In the genomic region with DNA sequence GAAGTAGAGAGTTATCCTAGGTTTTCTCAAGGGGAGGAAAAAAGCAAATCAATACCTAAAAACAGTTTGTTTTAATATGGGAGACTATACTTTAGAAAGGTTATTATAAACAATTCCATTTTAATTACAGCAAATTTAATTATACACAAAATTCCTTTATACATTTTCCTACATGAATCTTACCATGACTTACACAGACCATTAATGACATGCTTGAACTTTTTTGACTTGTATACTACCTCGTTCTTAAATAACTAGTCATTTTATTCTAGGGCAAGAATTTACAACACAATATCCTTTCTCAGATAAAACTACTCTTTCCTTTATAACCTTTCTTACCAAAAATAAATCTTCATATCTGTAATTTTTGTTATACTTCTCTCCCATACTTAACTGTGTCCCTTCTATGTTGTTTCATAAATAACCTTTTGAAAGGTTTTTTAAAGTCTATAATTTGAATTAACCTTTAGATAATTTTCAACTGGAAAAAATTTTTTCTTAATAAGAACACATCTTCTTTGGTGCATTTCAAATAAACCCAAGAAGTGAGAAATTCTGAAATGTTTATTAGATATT, we compare ENCODE assay signal across 18 cellular contexts.
DNase-seq lines count a peak whose midpoint lies in the region; ATAC-seq and TF ChIP-seq lines count a peak whose summit lies in the region.
"Had no signal": no experiment of that assay in that cellular context is flagged by ENCODE, and none has a peak within 500 bp of the region (broad histone marks: within the 10 kb centered on the region; RNA-seq: fewer than 3 reads in every experiment).

No MANE protein-coding gene starts in this region.

- no peaks in the 10 kb centered on the region for H3K79me2 ChIP-seq in OCI-LY7 (ENCODE audit: insufficient read depth, low read depth, low read length)

- H3K4me1 Mint-ChIP-seq in activated naive CD4-positive, alpha-beta T cell treated with anti-CD3 and anti-CD28 coated beads, Interleukin-2, amount 10 ng/mL, durations not matched to agents 7 days and 5 days: no peaks in the 10 kb centered on the region
- H3K4me1 Mint-ChIP-seq in CD8-positive, alpha-beta T cell (ENCODE audit: low read depth): no peaks in the 10 kb centered on the region
- H3K4me1 Mint-ChIP-seq: activated naive CD8-positive, alpha-beta T cell treated with anti-CD3 and anti-CD28 coated beads, Interleukin-2, amount 10 ng/mL, durations not matched to agents 7 days and 5 days; naive thymus-derived CD8-positive, alpha-beta T cell had no signal

- no peak overlapping the region for H3K4me2 ChIP-seq in OCI-LY7 (ENCODE audit: low read length)

- intact Hi-C loops in OCI-LY7 (cut with micrococcal nuclease; ENCODE audit: unreplicated experiment): no loop called here
- intact Hi-C loops in CD8-positive, alpha-beta T cell (cut with DNase I, micrococcal nuclease): no loop called here

- peaks cover 18% of the 10 kb centered on the region; the same call in 1 of the 2 replicates for H3K9me3 ChIP-seq in OCI-LY7 (ENCODE audit: low read length)
- no peaks in the 10 kb centered on the region for H3K9me3 ChIP-seq in CD8-positive, alpha-beta T cell (ENCODE audit: low read length)
- H3K9me3 ChIP-seq: lower lobe of right lung had no signal

- no peak overlapping the region for H2AFZ ChIP-seq in OCI-LY7 (ENCODE audit: low read length)

- H3K9me3 Mint-ChIP-seq in activated naive CD4-positive, alpha-beta T cell treated with anti-CD3 and anti-CD28 coated beads, Interleukin-2, amount 10 ng/mL, durations not matched to agents 7 days and 5 days: peaks cover 9% of the 10 kb centered on the region
- peaks cover 12% of the 10 kb centered on the region for H3K9me3 Mint-ChIP-seq in CD8-positive, alpha-beta T cell

- H3K27me3 ChIP-seq in CD8-positive, alpha-beta T cell (ENCODE audit: insufficient read depth, low read length): no peaks in the 10 kb centered on the region
- H3K27me3 ChIP-seq: SJCRH30 had no signal

- DNase-seq in A172 (ENCODE audit: low spot score): peak; percentile 4
- DNase-seq in EH (ENCODE audit: low read depth): peak; percentile 1
- peak; percentile 42 for DNase-seq in OCI-LY7 (ENCODE audit: low spot score)
- peak; percentile 0 to 8 for DNase-seq in erythroblast (lab: John Stamatoyannopoulos, UW)
- DNase-seq in activated naive CD4-positive, alpha-beta T cell treated with anti-CD3 and anti-CD28 coated beads, Interleukin-2, amount 10 ng/mL, durations not matched to agents 7 days and 5 days: no peak
- no peak for DNase-seq in CD8-positive, alpha-beta T cell
- DNase-seq: activated CD8-positive, alpha-beta T cell treated with anti-CD3 and anti-CD28 coated beads, Interleukin-2, amount 10 ng/mL, durations not matched to agents 7 days and 5 days; activated naive CD8-positive, alpha-beta T cell treated with anti-CD3 and anti-CD28 coated beads, Interleukin-2, amount 10 ng/mL, durations not matched to agents 7 days and 5 days; AML-193; lower lobe of right lung; naive thymus-derived CD8-positive, alpha-beta T cell; NCI-H1436; substantia nigra had no signal

- no peak overlapping the region for H3K4me3 Mint-ChIP-seq in activated naive CD4-positive, alpha-beta T cell treated with anti-CD3 and anti-CD28 coated beads, Interleukin-2, amount 10 ng/mL, durations not matched to agents 7 days and 5 days
- H3K4me3 Mint-ChIP-seq in CD8-positive, alpha-beta T cell: no peak overlapping the region
- H3K4me3 Mint-ChIP-seq: activated CD8-positive, alpha-beta T cell treated with anti-CD3 and anti-CD28 coated beads, Interleukin-2, amount 10 ng/mL, durations not matched to agents 7 days and 5 days; activated naive CD8-positive, alpha-beta T cell treated with anti-CD3 and anti-CD28 coated beads, Interleukin-2, amount 10 ng/mL, durations not matched to agents 7 days and 5 days; activated T-helper 1 cell treated with anti-CD3 and anti-CD28 coated beads, Interleukin-12 subunit alpha, Interleukin-12 subunit beta, Interleukin-2, Interleukin-4 antibody, amounts not matched to agents 30 ng/mL and 10 ng/mL and 1 ng/mL, durations not matched to agents 14 hours and 24 hours and 36 hours; naive thymus-derived CD8-positive, alpha-beta T cell had no signal

- H3K36me3 Mint-ChIP-seq in activated naive CD4-positive, alpha-beta T cell treated with anti-CD3 and anti-CD28 coated beads, Interleukin-2, amount 10 ng/mL, durations not matched to agents 7 days and 5 days: no peaks in the 10 kb centered on the region
- H3K36me3 Mint-ChIP-seq in CD8-positive, alpha-beta T cell: no peaks in the 10 kb centered on the region
- H3K36me3 Mint-ChIP-seq: activated naive CD8-positive, alpha-beta T cell treated with anti-CD3 and anti-CD28 coated beads, Interleukin-2, amount 10 ng/mL, durations not matched to agents 7 days and 5 days; naive thymus-derived CD8-positive, alpha-beta T cell had no signal

- ATAC-seq in HG03354 (IDR thresholded peaks at IDR 0.05; ENCODE audit: poor library complexity, severe bottlenecking, unreplicated experiment) (no peak), HG02970 (IDR thresholded peaks at IDR 0.05; ENCODE audit: low FRiP score, unreplicated experiment) (no peak)
- ATAC-seq in CD8-positive, alpha-beta T cell: no peak
- ATAC-seq: activated CD8-positive, alpha-beta T cell treated with anti-CD3 and anti-CD28 coated beads, Interleukin-2, amount 10 ng/mL, durations not matched to agents 7 days and 5 days; lower lobe of right lung; naive thymus-derived CD8-positive, alpha-beta T cell had no signal

- no peaks in the 10 kb centered on the region for H3K27me3 Mint-ChIP-seq in activated naive CD4-positive, alpha-beta T cell treated with anti-CD3 and anti-CD28 coated beads, Interleukin-2, amount 10 ng/mL, durations not matched to agents 7 days and 5 days
- no peaks in the 10 kb centered on the region for H3K27me3 Mint-ChIP-seq in CD8-positive, alpha-beta T cell (ENCODE audit: low read depth)
- H3K27me3 Mint-ChIP-seq: activated naive CD8-positive, alpha-beta T cell treated with anti-CD3 and anti-CD28 coated beads, Interleukin-2, amount 10 ng/mL, durations not matched to agents 7 days and 5 days; naive thymus-derived CD8-positive, alpha-beta T cell; progenitor cell of endocrine pancreas had no signal

- no peaks in the 10 kb centered on the region for H3K4me1 ChIP-seq in OCI-LY7 (ENCODE audit: insufficient read depth, low read length, poor library complexity, severe bottlenecking)
- H3K4me1 ChIP-seq in CD8-positive, alpha-beta T cell (ENCODE audit: insufficient read depth, low read length): no peaks in the 10 kb centered on the region
- H3K4me1 ChIP-seq: lower lobe of right lung, SJCRH30 had no signal

- H3K9me2 ChIP-seq in OCI-LY7 (ENCODE audit: insufficient read depth, low read length): no peaks in the 10 kb centered on the region

- CTCF ChIA-PET in OCI-LY7 (lab: Charles Lee; ENCODE audit: unreplicated experiment): no interaction called here
- CTCF ChIA-PET in activated naive CD4-positive, alpha-beta T cell treated with anti-CD3 and anti-CD28 coated beads, Interleukin-2, amount 10 ng/mL, durations not matched to agents 7 days and 5 days (lab: Charles Lee): no interaction called here
- CTCF ChIA-PET in CD8-positive, alpha-beta T cell (lab: Charles Lee): no interaction called here

- H3K27ac ChIP-seq in OCI-LY7 (ENCODE audit: low read depth, low read length, poor library complexity, severe bottlenecking): no peak overlapping the region
- no peak overlapping the region for H3K27ac ChIP-seq in CD8-positive, alpha-beta T cell (ENCODE audit: low read depth, low read length)
- H3K27ac ChIP-seq: lower lobe of right lung, SJCRH30 had no signal

- H3K4me3 ChIP-seq in OCI-LY7 (ENCODE audit: low read depth, low read length, poor library complexity, severe bottlenecking): no peak overlapping the region
- H3K4me3 ChIP-seq in CD8-positive, alpha-beta T cell (ENCODE audit: low read depth, low read length): no peak overlapping the region
- H3K4me3 ChIP-seq: lower lobe of right lung, SJCRH30 had no signal

- H3K36me3 ChIP-seq in OCI-LY7 (ENCODE audit: insufficient read depth, low read length): no peaks in the 10 kb centered on the region
- no peaks in the 10 kb centered on the region for H3K36me3 ChIP-seq in CD8-positive, alpha-beta T cell (ENCODE audit: insufficient read depth, low read length)
- H3K36me3 ChIP-seq: lower lobe of right lung, SJCRH30 had no signal

- no TSS peak for BruUV-seq in OCI-LY7 (replicated peaks; lab: Mats Ljungman, UMichigan)

- TF ChIP-seq POLR2A in erythroblast (IDR thresholded peaks at IDR 0.05; ENCODE audit: low read length): no peak

- POLR2A ChIA-PET in OCI-LY7 (lab: Charles Lee): no interaction called here
- POLR2A ChIA-PET in CD8-positive, alpha-beta T cell (lab: Charles Lee): no interaction called here

- H4K20me1 ChIP-seq in OCI-LY7 (ENCODE audit: insufficient read depth, low read length): no peaks in the 10 kb centered on the region

- no peak overlapping the region for H3K27ac Mint-ChIP-seq in activated naive CD4-positive, alpha-beta T cell treated with anti-CD3 and anti-CD28 coated beads, Interleukin-2, amount 10 ng/mL, durations not matched to agents 7 days and 5 days
- H3K27ac Mint-ChIP-seq in CD8-positive, alpha-beta T cell: no peak overlapping the region
- H3K27ac Mint-ChIP-seq: activated CD8-positive, alpha-beta T cell treated with anti-CD3 and anti-CD28 coated beads, Interleukin-2, amount 10 ng/mL, durations not matched to agents 7 days and 5 days; activated naive CD8-positive, alpha-beta T cell treated with anti-CD3 and anti-CD28 coated beads, Interleukin-2, amount 10 ng/mL, durations not matched to agents 7 days and 5 days; activated T-helper 1 cell treated with anti-CD3 and anti-CD28 coated beads, Interleukin-12 subunit alpha, Interleukin-12 subunit beta, Interleukin-2, Interleukin-4 antibody, amounts not matched to agents 30 ng/mL and 10 ng/mL and 1 ng/mL, durations not matched to agents 14 hours and 24 hours and 36 hours; naive thymus-derived CD8-positive, alpha-beta T cell; progenitor cell of endocrine pancreas had no signal

- no peak for TF ChIP-seq CTCF in OCI-LY7 (conservative IDR thresholded peaks at IDR 0.05; ENCODE audit: low read length)
- no peak for TF ChIP-seq CTCF in CD8-positive, alpha-beta T cell (IDR thresholded peaks at IDR 0.05)

Comparison
In these comparisons a context has a peak if more than half of its experiments do, and no peak if none do; other contexts are left out.
1. DNase-seq: peak in A172 (single experiment), EH (single experiment), OCI-LY7 (single experiment) and erythroblast (2 of 2); none in activated naive CD4-positive, alpha-beta T cell treated with anti-CD3 and anti-CD28 coated beads, Interleukin-2, amount 10 ng/mL, durations not matched to agents 7 days and 5 days (single experiment) and CD8-positive, alpha-beta T cell (0 of 7).